8 cellular contexts compared by ENCODE assay signal in genomic region chr1:174799136-174799479, GRCh38.
DNase-seq lines count a peak whose midpoint lies in the region; ATAC-seq and TF ChIP-seq lines count a peak whose summit lies in the region.

No MANE protein-coding gene starts in this region.

- no peak for TF ChIP-seq EP300 in suprapubic skin (IDR thresholded peaks at IDR 0.05)

- no peak overlapping the region for H3K9ac ChIP-seq in PC-3 (ENCODE audit: low read length)

- H3K9me2 ChIP-seq in PC-3 (replicated peaks; ENCODE audit: low read length), result no peaks in the 10 kb centered on the region

- H3K4me3 ChIP-seq in PC-3 (ENCODE audit: low read length) (peak overlapping the region; percentile 70), right atrium auricular region (peak overlapping the region; percentile 36 to 44), suprapubic skin (peak overlapping the region; percentile 62)

- H3K27me3 ChIP-seq in PC-3 (ENCODE audit: low read length), result no peaks in the 10 kb centered on the region
- H3K27me3 ChIP-seq in right atrium auricular region, result no peaks in the 10 kb centered on the region
- H3K27me3 ChIP-seq in suprapubic skin, result no peaks in the 10 kb centered on the region

- H3K4me1 ChIP-seq in PC-3 (ENCODE audit: insufficient read depth, low read length) (peaks cover 20% of the 10 kb centered on the region), right atrium auricular region (peaks cover 0 to 18% of the 10 kb centered on the region in 2 donors), suprapubic skin (peaks cover 25% of the 10 kb centered on the region)

- no peaks in the 10 kb centered on the region for H4K20me1 ChIP-seq in PC-3 (ENCODE audit: low read length)

- H3K27ac ChIP-seq in PC-3 (ENCODE audit: low read length) (0 out of 2 replicates have a peak overlapping the region, but pooled peaks have one; percentile 10), right atrium auricular region (peak overlapping the region; percentile 46 to 52), suprapubic skin (peak overlapping the region; percentile 69)

- H3K36me3 ChIP-seq in PC-3 (ENCODE audit: low read depth, low read length), result no peaks in the 10 kb centered on the region
- no peaks in the 10 kb centered on the region for H3K36me3 ChIP-seq in right atrium auricular region
- H3K36me3 ChIP-seq in suprapubic skin, result no peaks in the 10 kb centered on the region

- H3K9me3 ChIP-seq in PC-3 (ENCODE audit: low read length) (no peaks in the 10 kb centered on the region), right atrium auricular region (no peaks in the 10 kb centered on the region), suprapubic skin (no peaks in the 10 kb centered on the region)

- CTCF ChIA-PET in PC-3 (lab: Charles Lee), result interaction anchor here (0.6 to 0.9 kb wide), 3 partner anchors 153 to 347 kb away, joined by 3 to 5 read pairs (median 4); no protein-coding TSS in a partner anchor

- BruUV-seq in PC-3 (replicated peaks; lab: Mats Ljungman, UMichigan), result no TSS peak

- H2AFZ ChIP-seq in PC-3 (ENCODE audit: low read length), result peak overlapping the region; percentile 63

- no peaks in the 10 kb centered on the region for H3K79me2 ChIP-seq in PC-3 (ENCODE audit: low read length)

- intact Hi-C loops in PC-3 (cut with micrococcal nuclease), result loop anchor here (2.0 to 10.0 kb wide), 2 partner anchors 76 to 200 kb away; partner anchors contain the start of gene CACYBP

- peak; percentile 13 for ATAC-seq in GM19351 (IDR thresholded peaks at IDR 0.05; ENCODE audit: unreplicated experiment)
- peak; percentile 12; the same call in 1 of the 2 replicates for ATAC-seq in PC-3
- ATAC-seq in GM21576 (IDR thresholded peaks at IDR 0.05; ENCODE audit: unreplicated experiment), result no peak

- TF ChIP-seq POLR2A in suprapubic skin (IDR thresholded peaks at IDR 0.05) (no peak), erythroblast (IDR thresholded peaks at IDR 0.05; ENCODE audit: low read length) (no peak)

- DNase-seq in PC-3 (no peak), right atrium auricular region (ENCODE audit: low spot score) (no peak), suprapubic skin (ENCODE audit: low spot score in 2 of 2) (no peak), NCI-H128 (lab: John Stamatoyannopoulos, UW; ENCODE audit: unreplicated experiment) (no peak), erythroblast (lab: John Stamatoyannopoulos, UW) (no peak)
- DNase-seq in stimulated activated CD4-positive, alpha-beta T cell treated with anti-CD3 and anti-CD28 coated beads, Interleukin-4, amount 100 ng/mL, for 4 hours, result no peak

- peak overlapping the region; percentile 90 for H3K4me2 ChIP-seq in PC-3 (ENCODE audit: low read length)

- no peaks in the 10 kb centered on the region for H3F3A ChIP-seq in PC-3 (ENCODE audit: low read length, unreplicated experiment)

- TF ChIP-seq CTCF in PC-3 (conservative IDR thresholded peaks at IDR 0.05; ENCODE audit: low read depth, low read length) (no peak), right atrium auricular region (IDR thresholded peaks at IDR 0.05) (no peak), suprapubic skin (IDR thresholded peaks at IDR 0.05) (no peak)

- 22% methylated on average over 3 of the region's 3 CpGs for WGBS in suprapubic skin

- POLR2A ChIA-PET in PC-3 (lab: Charles Lee; ENCODE audit: unreplicated experiment), result interaction anchor here (0.7 kb wide), 1 partner anchor 42 kb away, joined by 4 read pairs; no protein-coding TSS in a partner anchor

Comparison
In these comparisons a context has a peak if more than half of its experiments do, and no peak if none do; other contexts are left out.
1. H3K27ac ChIP-seq: peak in every context shown above with its lines; median percentile 69 in suprapubic skin; 49 in right atrium auricular region; 10 in PC-3.